1 cellular context compared by ENCODE assay signal in the genomic region with DNA sequence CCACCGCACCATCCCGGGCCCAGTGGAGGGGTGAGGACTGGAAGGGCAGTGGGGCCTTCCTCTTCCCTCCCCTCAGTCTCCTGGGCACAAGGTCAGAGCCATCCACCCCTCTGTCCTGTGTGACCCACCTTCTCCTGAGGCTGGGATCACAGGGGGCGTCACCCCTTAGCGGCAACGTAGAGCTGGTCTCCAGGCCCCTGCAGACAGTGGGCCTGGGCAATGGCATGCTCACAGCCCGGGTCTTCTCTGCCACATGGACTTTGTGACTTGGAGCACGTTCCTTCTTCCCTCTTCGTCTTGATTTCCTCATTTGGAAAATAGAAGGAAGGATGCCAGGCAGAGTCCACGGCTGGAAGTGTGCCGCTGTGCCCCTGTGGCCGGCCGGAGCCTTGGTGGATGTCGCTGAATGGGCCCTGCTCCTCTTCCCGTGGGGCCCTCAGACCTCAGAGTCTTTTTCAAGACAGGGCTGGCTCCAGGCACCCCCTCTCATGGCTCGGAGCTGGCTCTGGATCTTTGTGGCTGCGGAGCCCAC.
TF ChIP-seq lines count a peak whose summit lies in the region.

No MANE protein-coding gene starts in this region.

TF ChIP-seq in GM12891, 5 proteins besides CTCF, POLR2A, EP300 and RAD21:
- TF ChIP-seq SPI1 (IDR thresholded peaks at IDR 0.05; ENCODE audit: low read depth, low read length) (no peak), TAF1 (IDR thresholded peaks at IDR 0.05; ENCODE audit: low read depth, low read length) (no peak), POLR2AphosphoS5 (IDR thresholded peaks at IDR 0.05; ENCODE audit: low read depth, low read length) (no peak), PAX5 (IDR thresholded peaks at IDR 0.05; ENCODE audit: insufficient read depth, low read length, severe bottlenecking) (no peak)
